ENCODE assay signal across 27 cellular contexts in the genomic region with DNA sequence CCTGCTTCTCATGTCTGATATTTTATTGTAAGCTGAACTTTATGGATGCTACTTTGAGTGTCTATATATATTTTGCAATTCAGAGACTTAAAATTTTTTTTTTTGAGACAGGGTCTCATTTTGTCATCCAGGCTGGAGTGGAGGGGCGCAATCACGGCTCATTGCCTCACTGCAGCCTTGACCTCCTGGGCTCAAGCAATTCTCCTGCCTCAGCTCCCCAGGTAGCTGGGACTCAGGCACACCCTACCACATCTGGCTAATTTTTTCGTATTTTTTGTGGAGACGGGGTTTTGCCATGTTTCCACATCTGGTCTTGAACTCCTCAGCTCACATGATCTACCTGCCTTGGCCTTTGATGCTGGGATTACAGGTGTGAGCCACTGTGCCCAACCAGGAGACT.
DNase-seq lines count a peak whose midpoint lies in the region; TF ChIP-seq lines count a peak whose summit lies in the region.
"Had no signal": no experiment of that assay in that cellular context is flagged by ENCODE, and none has a peak within 500 bp of the region (broad histone marks: within the 10 kb centered on the region; RNA-seq: fewer than 3 reads in every experiment).

No MANE protein-coding gene starts in this region.

- H3K9ac ChIP-seq in KMS-11 = no peak overlapping the region
- H3K9ac ChIP-seq: BLaER1; BLaER1 treated with 17β-estradiol and CSF1 and Interleukin-3, amounts not matched to agents 10 nM and 100 nM had no signal

- H3K27ac ChIP-seq in KMS-11 = no peak overlapping the region
- H3K27ac ChIP-seq: 22Rv1; A549; BLaER1; BLaER1 treated with 17β-estradiol and CSF1 and Interleukin-3, amounts not matched to agents 10 nM and 100 nM; C4-2B had no signal

- H3K4me1 ChIP-seq in KMS-11 (ENCODE audit: low read depth, poor library complexity, severe bottlenecking) = peaks cover 62% of the 10 kb centered on the region
- H3K4me1 ChIP-seq: A549; BE2C; BLaER1; BLaER1 treated with 17β-estradiol and CSF1 and Interleukin-3, amounts not matched to agents 10 nM and 100 nM; Caco-2 had no signal

- no peak for TF ChIP-seq CTCF in KMS-11 (conservative IDR thresholded peaks at IDR 0.05; ENCODE audit: low read depth, low read length)

- H3K27me3 ChIP-seq in KMS-11 (ENCODE audit: insufficient read depth, low read depth) = no peaks in the 10 kb centered on the region
- H3K27me3 ChIP-seq: BE2C; BLaER1; BLaER1 treated with 17β-estradiol and CSF1 and Interleukin-3, amounts not matched to agents 10 nM and 100 nM had no signal

- peaks cover 99% of the 10 kb centered on the region for H3K79me2 ChIP-seq in KMS-11 (ENCODE audit: insufficient read depth, low read depth)

- no peaks in the 10 kb centered on the region for H4K20me1 ChIP-seq in KMS-11 (ENCODE audit: insufficient read depth)
- H4K20me1 ChIP-seq: BLaER1; BLaER1 treated with 17β-estradiol and CSF1 and Interleukin-3, amounts not matched to agents 10 nM and 100 nM had no signal

- no peaks in the 10 kb centered on the region; the same call in 1 of the 2 replicates for H3K36me3 ChIP-seq in KMS-11 (ENCODE audit: insufficient read depth)
- H3K36me3 ChIP-seq: BE2C; BLaER1; BLaER1 treated with 17β-estradiol and CSF1 and Interleukin-3, amounts not matched to agents 10 nM and 100 nM had no signal

- H2AFZ ChIP-seq in KMS-11 (ENCODE audit: low read depth) = no peak overlapping the region

- DNase-seq in NCI-H2107 (lab: John Stamatoyannopoulos, UW) = no peak
- DNase-seq: 8988T; ACHN; AML-193; BE2C; C1 segment of cervical spinal cord; Caco-2; Calu3; CD4-positive, alpha-beta memory T cell; CD4-positive, alpha-beta T cell; CD4-positive, CD25-positive, alpha-beta regulatory T cell; CD8-positive, alpha-beta memory T cell; CD8-positive, alpha-beta T cell; COR-L47; DMS 273 treated with DMSO at 0.1 percent for 48 hours; DMS153; DMS53; DMS79; DMS79 treated with DMSO at 0.1 percent for 48 hours; DND-41; EL had no signal

- H3K4me2 ChIP-seq in KMS-11 = 0 out of 2 replicates have a peak overlapping the region, but pooled peaks have one; percentile 39
- H3K4me2 ChIP-seq: A549; BLaER1; BLaER1 treated with 17β-estradiol and CSF1 and Interleukin-3, amounts not matched to agents 10 nM and 100 nM had no signal

- H3K4me3 ChIP-seq in KMS-11 (IDR thresholded peaks at IDR 0.05; ENCODE audit: insufficient read depth, low read depth, low read length) = no peak overlapping the region
- H3K4me3 ChIP-seq: A549; BLaER1; BLaER1 treated with 17β-estradiol and CSF1 and Interleukin-3, amounts not matched to agents 10 nM and 100 nM had no signal
